In the genomic region with DNA sequence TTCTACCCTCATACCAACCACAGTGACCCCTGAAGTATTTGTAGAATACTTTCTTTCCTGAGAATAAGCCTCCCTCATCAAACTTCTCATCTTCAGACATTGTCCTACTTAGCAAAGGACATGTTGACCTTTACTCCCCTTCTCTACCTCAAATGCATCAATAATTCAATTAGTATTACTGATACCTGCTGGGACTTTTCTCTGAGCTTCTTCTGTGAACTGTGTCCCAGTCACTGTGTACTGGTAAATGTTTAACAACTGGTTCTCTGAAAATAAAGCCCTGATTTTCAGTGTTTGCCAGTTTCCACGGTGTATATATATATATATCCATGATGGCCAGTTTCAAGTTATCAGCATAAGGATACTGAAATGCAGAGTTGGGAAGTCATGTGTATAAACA, we compare ENCODE assay signal across 19 cellular contexts.
"Had no signal": no experiment of that assay in that cellular context is flagged by ENCODE, and none has a peak within 500 bp of the region (broad histone marks: within the 10 kb centered on the region; RNA-seq: fewer than 3 reads in every experiment).

No MANE protein-coding gene starts in this region.

- H3K4me1 Mint-ChIP-seq: activated CD8-positive, alpha-beta memory T cell treated with anti-CD3 and anti-CD28 coated beads, Interleukin-2, amount 10 ng/mL, durations not matched to agents 7 days and 5 days; activated naive CD4-positive, alpha-beta T cell treated with anti-CD3 and anti-CD28 coated beads, Interleukin-2, amount 50 U/mL, for 24 hours; naive thymus-derived CD8-positive, alpha-beta T cell had no signal

- H3K4me3 Mint-ChIP-seq: activated CD4-positive, alpha-beta memory T cell treated with anti-CD3 and anti-CD28 coated beads for 36 hours; activated CD8-positive, alpha-beta memory T cell treated with anti-CD3 and anti-CD28 coated beads, Interleukin-2, amount 10 ng/mL, durations not matched to agents 7 days and 5 days; activated naive CD4-positive, alpha-beta T cell treated with anti-CD3 and anti-CD28 coated beads, Interleukin-2, amount 50 U/mL, for 24 hours; activated T-cell treated with anti-CD3 and anti-CD28 coated beads, Interleukin-2, amount 50 U/mL, for 24 hours; naive thymus-derived CD8-positive, alpha-beta T cell had no signal

- H3K4me3 ChIP-seq: adrenal gland, gastroesophageal sphincter, heart right ventricle, sigmoid colon, stomach, testis, upper lobe of right lung had no signal

- H3K36me3 Mint-ChIP-seq: activated naive CD4-positive, alpha-beta T cell treated with anti-CD3 and anti-CD28 coated beads, Interleukin-2, amount 50 U/mL, for 24 hours; naive thymus-derived CD8-positive, alpha-beta T cell had no signal

- H3K9me3 Mint-ChIP-seq: activated CD4-positive, alpha-beta memory T cell treated with anti-CD3 and anti-CD28 coated beads for 36 hours; activated naive CD4-positive, alpha-beta T cell treated with anti-CD3 and anti-CD28 coated beads, Interleukin-2, amount 50 U/mL, for 24 hours; activated T-cell treated with anti-CD3 and anti-CD28 coated beads, Interleukin-2, amount 50 U/mL, for 24 hours; naive thymus-derived CD8-positive, alpha-beta T cell had no signal

- H3K9me3 ChIP-seq: adrenal gland, gastroesophageal sphincter, heart right ventricle, sigmoid colon, stomach, testis, upper lobe of right lung had no signal

- H3K4me1 ChIP-seq: adrenal gland, sigmoid colon, testis had no signal

- H3K27ac Mint-ChIP-seq: activated CD4-positive, alpha-beta memory T cell treated with anti-CD3 and anti-CD28 coated beads for 36 hours; activated CD8-positive, alpha-beta memory T cell treated with anti-CD3 and anti-CD28 coated beads, Interleukin-2, amount 10 ng/mL, durations not matched to agents 7 days and 5 days; activated naive CD4-positive, alpha-beta T cell treated with anti-CD3 and anti-CD28 coated beads, Interleukin-2, amount 50 U/mL, for 24 hours; activated T-cell treated with anti-CD3 and anti-CD28 coated beads, Interleukin-2, amount 50 U/mL, for 24 hours; naive thymus-derived CD8-positive, alpha-beta T cell had no signal

- H3K27me3 Mint-ChIP-seq: activated CD4-positive, alpha-beta memory T cell treated with anti-CD3 and anti-CD28 coated beads for 36 hours; activated CD8-positive, alpha-beta memory T cell treated with anti-CD3 and anti-CD28 coated beads, Interleukin-2, amount 10 ng/mL, durations not matched to agents 7 days and 5 days; activated naive CD4-positive, alpha-beta T cell treated with anti-CD3 and anti-CD28 coated beads, Interleukin-2, amount 50 U/mL, for 24 hours; activated T-cell treated with anti-CD3 and anti-CD28 coated beads, Interleukin-2, amount 50 U/mL, for 24 hours; naive thymus-derived CD8-positive, alpha-beta T cell had no signal

- H3K27ac ChIP-seq: adrenal gland, gastroesophageal sphincter, heart right ventricle, sigmoid colon, stomach, testis, upper lobe of right lung had no signal

- DNase-seq: activated CD4-positive, alpha-beta memory T cell treated with anti-CD3 and anti-CD28 coated beads for 36 hours; activated CD8-positive, alpha-beta memory T cell treated with anti-CD3 and anti-CD28 coated beads, Interleukin-2, amount 10 ng/mL, durations not matched to agents 7 days and 5 days; activated effector memory CD4-positive, alpha-beta T cell treated with anti-CD3 and anti-CD28 coated beads, Interleukin-2, amount 50 U/mL, for 16 hours; activated T-cell treated with anti-CD3 and anti-CD28 coated beads, Interleukin-2, amount 50 U/mL, for 24 hours; adrenal gland; cortex of kidney; effector CD4-positive, alpha-beta T cell; heart right ventricle; naive thymus-derived CD8-positive, alpha-beta T cell; nucleus accumbens; sigmoid colon; stimulated activated CD4-positive, alpha-beta T cell treated with anti-CD3 and anti-CD28 coated beads, Interleukin-12 subunit alpha, Interleukin-12 subunit beta, amount 100 ng/mL, for 4 hours; stimulated activated CD4-positive, alpha-beta T cell treated with anti-CD3 and anti-CD28 coated beads, Interleukin-2, amount 100 ng/mL, for 24 hours; stomach; T-helper 1 cell; testis; upper lobe of right lung had no signal

- ATAC-seq: activated CD8-positive, alpha-beta memory T cell treated with anti-CD3 and anti-CD28 coated beads, Interleukin-2, amount 10 ng/mL, durations not matched to agents 7 days and 5 days; gastroesophageal sphincter; naive thymus-derived CD8-positive, alpha-beta T cell had no signal

- H3K27me3 ChIP-seq: adrenal gland, gastroesophageal sphincter, heart right ventricle, sigmoid colon, stomach, testis, upper lobe of right lung had no signal

- H3K36me3 ChIP-seq: adrenal gland, gastroesophageal sphincter, sigmoid colon, upper lobe of right lung had no signal
